ENCODE assay signal across 13 cellular contexts in the genomic region with DNA sequence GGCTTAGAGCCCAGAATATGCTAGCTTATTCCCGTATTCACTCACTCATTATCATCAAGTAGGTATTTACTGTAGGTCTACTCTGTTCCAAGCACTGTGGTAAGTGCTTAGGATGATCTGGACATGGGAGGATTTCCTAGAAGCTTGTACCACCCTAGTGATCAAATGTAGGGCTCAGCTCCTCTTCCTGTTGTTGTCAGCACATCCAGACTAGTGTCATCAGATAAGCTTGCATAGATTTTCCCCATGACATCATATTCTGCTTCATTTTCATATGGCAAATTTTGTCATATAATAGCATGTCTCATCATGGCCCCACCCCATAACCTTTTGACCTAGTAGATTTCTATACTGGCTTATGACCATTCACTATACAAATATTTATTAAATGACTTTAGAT. TPM values are rescaled to one million over a fixed set of nuclear protein-coding genes. Genes with fewer than 3 reads are reported as not detected.
DNase-seq lines count a peak whose midpoint lies in the region; ATAC-seq and TF ChIP-seq lines count a peak whose summit lies in the region.
"Had no signal": no experiment of that assay in that cellular context is flagged by ENCODE, and none has a peak within 500 bp of the region (broad histone marks: within the 10 kb centered on the region; RNA-seq: fewer than 3 reads in every experiment).

No MANE protein-coding gene starts in this region.

- no peak for TF ChIP-seq CTCF in fibroblast of mammary gland (conservative IDR thresholded peaks at IDR 0.05; ENCODE audit: control insufficient read depth, insufficient read depth, low read depth, low read length)
- TF ChIP-seq CTCF in Peyer's patch (IDR thresholded peaks at IDR 0.05), result no peak

- H3K9me3 ChIP-seq in SJSA1 (replicated peaks) (no peaks in the 10 kb centered on the region), Peyer's patch (no peaks in the 10 kb centered on the region)

- H3K27me3 ChIP-seq in SJSA1 (replicated peaks), result no peaks in the 10 kb centered on the region
- H3K27me3 ChIP-seq in Peyer's patch, result no peaks in the 10 kb centered on the region

- peak; percentile 39 to 41 for ATAC-seq in activated T-cell treated with anti-CD3 and anti-CD28 coated beads, Interleukin-2, amount 50 U/mL, for 72 hours (replicated peaks in 1 of 2)
- no peak for ATAC-seq in activated T-cell treated with anti-CD3 and anti-CD28 coated beads, Interleukin-2, amount 50 U/mL, for 4 hours
- peak; percentile 33 for ATAC-seq in stimulated activated naive CD8-positive, alpha-beta T cell treated with anti-CD3 and anti-CD28 coated beads, Interleukin-15, Interleukin-2, amounts not matched to agents 100 U/mL and 50 U/mL, for 24 hours
- ATAC-seq: stimulated activated memory B cell treated with anti-CD40 and anti-IgM and Interleukin-4, amounts not matched to agents 10 μg/mL and 1 μg/mL and 100 μg/mL, for 72 hours had no signal

- H3K4me3 ChIP-seq in SJSA1 (no peak overlapping the region), fibroblast of mammary gland (ENCODE audit: control insufficient read depth, low read depth, low read length) (no peak overlapping the region), Peyer's patch (no peak overlapping the region)

- H3K9me3 Mint-ChIP-seq in activated T-cell treated with anti-CD3 and anti-CD28 coated beads, Interleukin-2, amount 50 U/mL, for 72 hours, result no peaks in the 10 kb centered on the region
- no peaks in the 10 kb centered on the region for H3K9me3 Mint-ChIP-seq in activated T-cell treated with anti-CD3 and anti-CD28 coated beads, Interleukin-2, amount 50 U/mL, for 4 hours
- H3K9me3 Mint-ChIP-seq: IgD-negative memory B cell; stimulated activated memory B cell treated with anti-CD40 and anti-IgM and Interleukin-4, amounts not matched to agents 10 μg/mL and 1 μg/mL and 100 μg/mL, for 72 hours had no signal

- no peak overlapping the region for H3K27ac Mint-ChIP-seq in activated T-cell treated with anti-CD3 and anti-CD28 coated beads, Interleukin-2, amount 50 U/mL, for 72 hours
- H3K27ac Mint-ChIP-seq: IgD-negative memory B cell; stimulated activated memory B cell treated with anti-CD40 and anti-IgM and Interleukin-4, amounts not matched to agents 10 μg/mL and 1 μg/mL and 100 μg/mL, for 72 hours had no signal

- DNase-seq in activated T-cell treated with anti-CD3 and anti-CD28 coated beads, Interleukin-2, amount 50 U/mL, for 72 hours, result no peak
- no peak for DNase-seq in activated T-cell treated with anti-CD3 and anti-CD28 coated beads, Interleukin-2, amount 50 U/mL, for 4 hours
- DNase-seq in SJSA1 (ENCODE audit: low read depth in 1 of 2, low spot score in 2 of 2) (no peak), fibroblast of mammary gland (ENCODE audit: low read depth) (peak; percentile 82), islet precursor cell (no peak), Peyer's patch (no peak), NCI-H146 (lab: John Stamatoyannopoulos, UW) (no peak)
- DNase-seq in stimulated activated naive CD8-positive, alpha-beta T cell treated with anti-CD3 and anti-CD28 coated beads, Interleukin-15, Interleukin-2, amounts not matched to agents 100 U/mL and 50 U/mL, for 24 hours, result no peak
- DNase-seq: NCI-H774; stimulated activated CD4-positive, alpha-beta T cell treated with anti-CD3 and anti-CD28 coated beads, Interleukin-2, amount 100 ng/mL, for 24 hours had no signal

- no peak overlapping the region for H3K4me3 Mint-ChIP-seq in activated T-cell treated with anti-CD3 and anti-CD28 coated beads, Interleukin-2, amount 50 U/mL, for 72 hours
- H3K4me3 Mint-ChIP-seq in activated T-cell treated with anti-CD3 and anti-CD28 coated beads, Interleukin-2, amount 50 U/mL, for 4 hours, result no peak overlapping the region
- H3K4me3 Mint-ChIP-seq: IgD-negative memory B cell; stimulated activated memory B cell treated with anti-CD40 and anti-IgM and Interleukin-4, amounts not matched to agents 10 μg/mL and 1 μg/mL and 100 μg/mL, for 72 hours had no signal

- TF ChIP-seq POLR2A in Peyer's patch (IDR thresholded peaks at IDR 0.05), result no peak

- H3K36me3 Mint-ChIP-seq in activated T-cell treated with anti-CD3 and anti-CD28 coated beads, Interleukin-2, amount 50 U/mL, for 72 hours (ENCODE audit: insufficient read depth in 2 of 2), result no peaks in the 10 kb centered on the region
- no peaks in the 10 kb centered on the region for H3K36me3 Mint-ChIP-seq in activated T-cell treated with anti-CD3 and anti-CD28 coated beads, Interleukin-2, amount 50 U/mL, for 4 hours (ENCODE audit: insufficient read depth)
- H3K36me3 Mint-ChIP-seq: brain; stimulated activated memory B cell treated with anti-CD40 and anti-IgM and Interleukin-4, amounts not matched to agents 10 μg/mL and 1 μg/mL and 100 μg/mL, for 72 hours had no signal

- peaks cover 17% of the 10 kb centered on the region for H3K4me1 Mint-ChIP-seq in activated T-cell treated with anti-CD3 and anti-CD28 coated beads, Interleukin-2, amount 50 U/mL, for 72 hours (ENCODE audit: low read depth)
- H3K4me1 Mint-ChIP-seq in activated T-cell treated with anti-CD3 and anti-CD28 coated beads, Interleukin-2, amount 50 U/mL, for 4 hours (ENCODE audit: low read depth), result peaks cover 15% of the 10 kb centered on the region
- H3K4me1 Mint-ChIP-seq: IgD-negative memory B cell; stimulated activated memory B cell treated with anti-CD40 and anti-IgM and Interleukin-4, amounts not matched to agents 10 μg/mL and 1 μg/mL and 100 μg/mL, for 72 hours had no signal

- H3K4me1 ChIP-seq in SJSA1 (replicated peaks) (peaks cover 14% of the 10 kb centered on the region), Peyer's patch (no peaks in the 10 kb centered on the region)

- peak overlapping the region; percentile 28; the same call in 1 of the 2 replicates for H3K27ac ChIP-seq in SJSA1
- H3K27ac ChIP-seq in Peyer's patch, result no peak overlapping the region

- no peaks in the 10 kb centered on the region for H3K27me3 Mint-ChIP-seq in activated T-cell treated with anti-CD3 and anti-CD28 coated beads, Interleukin-2, amount 50 U/mL, for 72 hours (ENCODE audit: low read depth)
- no peaks in the 10 kb centered on the region for H3K27me3 Mint-ChIP-seq in activated T-cell treated with anti-CD3 and anti-CD28 coated beads, Interleukin-2, amount 50 U/mL, for 4 hours (ENCODE audit: low read depth)
- H3K27me3 Mint-ChIP-seq: brain had no signal

- H3K36me3 ChIP-seq in SJSA1 (no peaks in the 10 kb centered on the region), Peyer's patch (no peaks in the 10 kb centered on the region)

RNA-seq across cellular contexts. Expression of a gene that starts 19.3 kb away (rescaled TPM):
- total RNA-seq in activated T-cell treated with anti-CD3 and anti-CD28 coated beads, Interleukin-2, amount 50 U/mL, for 72 hours, result 10 to 100 TPM; 62.0 to 64.6 TPM
- total RNA-seq in activated T-cell treated with anti-CD3 and anti-CD28 coated beads, Interleukin-2, amount 50 U/mL, for 4 hours, result 10 to 100 TPM; 18.5 to 22.3 (median 19.6) TPM
- 129 and 143 TPM in 2 replicates for total RNA-seq in SJSA1 (2014; rRNA removed; shearing (Covaris generic))
- total RNA-seq in Peyer's patch, result 10 to 100 TPM; 12.2 to 42.7 (median 17.3) TPM

RNA-seq across cellular contexts. Expression of a gene that starts 49.4 kb away (rescaled TPM):
- 10 to 100 TPM; 23.6 to 26.6 TPM for total RNA-seq in activated T-cell treated with anti-CD3 and anti-CD28 coated beads, Interleukin-2, amount 50 U/mL, for 72 hours
- 10 to 100 TPM; 22.9 to 25.3 (median 23.9) TPM for total RNA-seq in activated T-cell treated with anti-CD3 and anti-CD28 coated beads, Interleukin-2, amount 50 U/mL, for 4 hours
- total RNA-seq in SJSA1 (2014; rRNA removed; shearing (Covaris generic)), result 35.5 and 105 TPM in 2 replicates
- 10 to 100 TPM; 36.5 to 98.3 (median 63.6) TPM for total RNA-seq in Peyer's patch

Comparison
In these comparisons a context has a peak if more than half of its experiments do, and no peak if none do; other contexts are left out.
1. ATAC-seq: peak in activated T-cell treated with anti-CD3 and anti-CD28 coated beads, Interleukin-2, amount 50 U/mL, for 72 hours (2 of 2) and stimulated activated naive CD8-positive, alpha-beta T cell treated with anti-CD3 and anti-CD28 coated beads, Interleukin-15, Interleukin-2, amounts not matched to agents 100 U/mL and 50 U/mL, for 24 hours (single experiment); none in activated T-cell treated with anti-CD3 and anti-CD28 coated beads, Interleukin-2, amount 50 U/mL, for 4 hours (0 of 2).